ENCODE assay signal across 1 cellular context in genomic region chr2:234960091-234961088, GRCh38.
TF ChIP-seq lines count a peak whose summit lies in the region.

No MANE protein-coding gene starts in this region.

TF ChIP-seq in GM23338, 12 proteins besides CTCF, POLR2A, EP300 and RAD21 (continued from another document):
- no peak for TF ChIP-seq ZNF462 (CRISPR knock-in tag; IDR thresholded peaks at IDR 0.05)
